In genomic region chr14:28746247-28746646, GRCh38 we compare ENCODE assay signal across 23 cellular contexts. TPM values are rescaled to one million over a fixed set of nuclear protein-coding genes. Genes with fewer than 3 reads are reported as not detected.
"Had no signal": no experiment of that assay in that cellular context is flagged by ENCODE, and none has a peak within 500 bp of the region (broad histone marks: within the 10 kb centered on the region; RNA-seq: fewer than 3 reads in every experiment).

No MANE protein-coding gene starts in this region.

- H3K9me3 ChIP-seq: adrenal gland, lower lobe of right lung, neutrophil had no signal

- H3K4me3 ChIP-seq: adrenal gland, lower lobe of right lung, smooth muscle cell, stomach had no signal

- FAIRE-seq: astrocyte, bronchial epithelial cell, endometrium, frontal cortex, keratinocyte had no signal

- DNase-seq: activated CD4-positive, alpha-beta T cell treated with anti-CD3 and anti-CD28 coated beads, Interleukin-2, amount 50 U/mL, for 1 hour; activated CD8-positive, alpha-beta memory T cell treated with anti-CD3 and anti-CD28 coated beads for 24 hours; activated gamma-delta T cell; adrenal gland; cerebellar nuclear complex; cortex of kidney; erythroblast; lower lobe of right lung; natural killer cell; stimulated activated CD4-positive, alpha-beta T cell treated with anti-CD3 and anti-CD28 coated beads, Interleukin-4, amount 100 ng/mL, for 1 hour; stomach; trophoblast cell had no signal

- H3K4me1 ChIP-seq: adrenal gland, lower lobe of right lung, parathyroid adenoma, stomach had no signal

- H3K27ac ChIP-seq: adrenal gland, lower lobe of right lung, neutrophil, parathyroid adenoma, stomach had no signal

- H3K36me3 ChIP-seq: adrenal gland, lower lobe of right lung, neutrophil, stomach had no signal

- H3K27me3 ChIP-seq: adrenal gland had no signal

- ATAC-seq: activated CD4-positive, CD25-positive, alpha-beta regulatory T cell treated with anti-CD3 and anti-CD28 coated beads, Interleukin-2, amount 50 U/mL, for 24 hours; activated naive CD4-positive, alpha-beta T cell treated with anti-CD3 and anti-CD28 coated beads, Interleukin-2, amount 50 U/mL, for 72 hours; lower lobe of right lung; natural killer cell; sciatic nerve had no signal

RNA-seq across cellular contexts. Expression of gene FOXG1, which starts 20.3 kb away (rescaled TPM):
- total RNA-seq: activated naive CD4-positive, alpha-beta T cell treated with anti-CD3 and anti-CD28 coated beads, Interleukin-2, amount 50 U/mL, for 72 hours; bronchial epithelial cell; lower lobe of right lung; natural killer cell; smooth muscle cell had no signal
- polyA plus RNA-seq: keratinocyte, smooth muscle cell had no signal
